In the genomic region with DNA sequence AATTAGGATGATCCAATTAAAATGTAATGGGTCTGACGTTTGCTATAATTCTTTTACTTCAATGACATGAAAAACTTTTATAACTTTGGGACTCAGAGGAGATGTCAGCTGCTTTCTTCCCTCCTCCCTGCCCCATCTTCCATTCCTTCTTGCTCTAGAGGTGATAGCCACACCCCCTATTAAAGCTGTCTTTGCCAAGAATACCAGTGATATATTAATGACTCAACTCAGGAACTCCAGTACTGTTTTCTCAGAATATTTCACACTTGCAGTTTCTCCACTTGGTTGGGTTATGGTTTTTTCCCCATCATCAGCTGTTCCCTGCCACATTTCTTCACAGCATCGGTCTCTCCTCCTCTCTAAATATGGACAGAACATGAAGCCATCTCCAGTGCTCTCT, we compare ENCODE assay signal across 26 cellular contexts.
DNase-seq lines count a peak whose midpoint lies in the region; ATAC-seq and TF ChIP-seq lines count a peak whose summit lies in the region.
"Had no signal": no experiment of that assay in that cellular context is flagged by ENCODE, and none has a peak within 500 bp of the region (broad histone marks: within the 10 kb centered on the region; RNA-seq: fewer than 3 reads in every experiment).

No MANE protein-coding gene starts in this region.

- POLR2A ChIA-PET in PC-3 (lab: Charles Lee; ENCODE audit: unreplicated experiment): no interaction called here

- DNase-seq in EL: peak; percentile 47
- no peak for DNase-seq in PC-3
- DNase-seq in epithelial cell of proximal tubule (ENCODE audit: low read depth): peak; percentile 62
- DNase-seq in renal cortical epithelial cell (ENCODE audit: low read depth): peak; percentile 75
- DNase-seq in NCI-H748 (lab: John Stamatoyannopoulos, UW; ENCODE audit: unreplicated experiment): no peak
- DNase-seq in esophagus squamous epithelium (lab: John Stamatoyannopoulos, UW): no peak
- no peak for DNase-seq in nephron progenitor cell
- DNase-seq: activated CD4-positive, alpha-beta T cell treated with anti-CD3 and anti-CD28 coated beads, Interleukin-2, amount 10 ng/mL, durations not matched to agents 7 days and 5 days; activated naive CD4-positive, alpha-beta T cell treated with anti-CD3 and anti-CD28 coated beads, Interleukin-2, amount 50 U/mL, for 16 hours; CD8-positive, alpha-beta memory T cell; dorsolateral prefrontal cortex; foreskin melanocyte; left ventricle myocardium superior; midbrain; MV-4-11; NCI-H187; NCI-H526 treated with DMSO at 0.1 percent for 48 hours; stomach; T1000; transverse colon had no signal

- no peak overlapping the region for H3K4me2 ChIP-seq in PC-3 (ENCODE audit: low read length)
- H3K4me2 ChIP-seq: KMS-11 had no signal

- no peaks in the 10 kb centered on the region for H3F3A ChIP-seq in PC-3 (ENCODE audit: low read length, unreplicated experiment)

- no peak overlapping the region for H3K27ac ChIP-seq in PC-3 (ENCODE audit: low read length)
- H3K27ac ChIP-seq in esophagus squamous epithelium: no peak overlapping the region
- H3K27ac ChIP-seq: dorsolateral prefrontal cortex, KMS-11, parathyroid adenoma, stomach, transverse colon had no signal

- H3K36me3 ChIP-seq in PC-3 (ENCODE audit: low read depth, low read length) (no peaks in the 10 kb centered on the region), esophagus squamous epithelium (no peaks in the 10 kb centered on the region)
- H3K36me3 ChIP-seq: stomach, transverse colon had no signal

- H3K9me2 ChIP-seq in PC-3 (replicated peaks; ENCODE audit: low read length): no peaks in the 10 kb centered on the region

- TF ChIP-seq CTCF in PC-3 (conservative IDR thresholded peaks at IDR 0.05; ENCODE audit: low read depth, low read length) (no peak), epithelial cell of proximal tubule (conservative IDR thresholded peaks at IDR 0.05; ENCODE audit: low read depth, low read length) (no peak), esophagus squamous epithelium (IDR thresholded peaks at IDR 0.05) (no peak), nephron progenitor cell (IDR thresholded peaks at IDR 0.05) (no peak)

- no peak overlapping the region for H3K4me3 Mint-ChIP-seq in nephron progenitor cell
- H3K4me3 Mint-ChIP-seq: activated CD4-positive, alpha-beta T cell treated with anti-CD3 and anti-CD28 coated beads, Interleukin-2, amount 10 ng/mL, durations not matched to agents 7 days and 5 days; CD8-positive, alpha-beta memory T cell; central memory CD8-positive, alpha-beta T cell; nephron had no signal

- H3K4me3 ChIP-seq in PC-3 (ENCODE audit: low read length): no peak overlapping the region
- H3K4me3 ChIP-seq in epithelial cell of proximal tubule (ENCODE audit: low read depth, low read length): no peak overlapping the region
- H3K4me3 ChIP-seq in esophagus squamous epithelium: no peak overlapping the region
- H3K4me3 ChIP-seq: dorsolateral prefrontal cortex, stomach, transverse colon had no signal

- intact Hi-C loops in PC-3 (cut with micrococcal nuclease) (no loop called here), esophagus squamous epithelium (cut with DNase I) (no loop called here)

- TF ChIP-seq POLR2A in esophagus squamous epithelium (IDR thresholded peaks at IDR 0.05): no peak

- H3K9ac ChIP-seq in PC-3 (ENCODE audit: low read length): no peak overlapping the region
- H3K9ac ChIP-seq: KMS-11, parathyroid adenoma had no signal

- 46 to 57% methylated on average over 2 of the region's 2 CpGs for WGBS in esophagus squamous epithelium, 2 donors

- no peaks in the 10 kb centered on the region for H4K20me1 ChIP-seq in PC-3 (ENCODE audit: low read length)

- H3K27me3 ChIP-seq in PC-3 (ENCODE audit: low read length) (peaks cover 32% of the 10 kb centered on the region; the same call in 1 of the 2 replicates), esophagus squamous epithelium (no peaks in the 10 kb centered on the region)
- H3K27me3 ChIP-seq: dorsolateral prefrontal cortex, stomach, transverse colon had no signal

- H3K36me3 Mint-ChIP-seq in nephron progenitor cell (ENCODE audit: low read depth): no peaks in the 10 kb centered on the region

- H3K27me3 Mint-ChIP-seq in nephron progenitor cell (ENCODE audit: low read depth, poor library complexity): peaks cover 3% of the 10 kb centered on the region
- H3K27me3 Mint-ChIP-seq: activated CD4-positive, alpha-beta T cell treated with anti-CD3 and anti-CD28 coated beads, Interleukin-2, amount 10 ng/mL, durations not matched to agents 7 days and 5 days; central memory CD8-positive, alpha-beta T cell had no signal

- BruUV-seq in PC-3 (replicated peaks; lab: Mats Ljungman, UMichigan): no TSS peak

- peak; percentile 40; the same call in 1 of the 2 replicates for ATAC-seq in PC-3
- no peak for ATAC-seq in GM18520 (IDR thresholded peaks at IDR 0.05; ENCODE audit: unreplicated experiment)
- ATAC-seq: left ventricle myocardium superior, sciatic nerve had no signal

- CTCF ChIA-PET in PC-3 (lab: Charles Lee): no interaction called here

- no peaks in the 10 kb centered on the region for H3K9me3 ChIP-seq in PC-3 (ENCODE audit: low read length)
- no peaks in the 10 kb centered on the region for H3K9me3 ChIP-seq in esophagus squamous epithelium
- H3K9me3 ChIP-seq: stomach, transverse colon had no signal

- no peaks in the 10 kb centered on the region for H3K79me2 ChIP-seq in PC-3 (ENCODE audit: low read length)
- H3K79me2 ChIP-seq: parathyroid adenoma had no signal

- H3K4me1 ChIP-seq in PC-3 (ENCODE audit: insufficient read depth, low read length) (no peaks in the 10 kb centered on the region), esophagus squamous epithelium (no peaks in the 10 kb centered on the region)
- H3K4me1 ChIP-seq: parathyroid adenoma, stomach, transverse colon had no signal

- H2AFZ ChIP-seq in PC-3 (ENCODE audit: low read length): no peak overlapping the region
- H2AFZ ChIP-seq: parathyroid adenoma had no signal

- no peaks in the 10 kb centered on the region for H3K9me3 Mint-ChIP-seq in nephron progenitor cell
- H3K9me3 Mint-ChIP-seq: activated CD4-positive, alpha-beta T cell treated with anti-CD3 and anti-CD28 coated beads, Interleukin-2, amount 10 ng/mL, durations not matched to agents 7 days and 5 days had no signal

- no peaks in the 10 kb centered on the region for H3K4me1 Mint-ChIP-seq in nephron progenitor cell
- H3K4me1 Mint-ChIP-seq: activated CD4-positive, alpha-beta T cell treated with anti-CD3 and anti-CD28 coated beads, Interleukin-2, amount 10 ng/mL, durations not matched to agents 7 days and 5 days; CD8-positive, alpha-beta memory T cell; central memory CD8-positive, alpha-beta T cell had no signal

- no peak overlapping the region for H3K27ac Mint-ChIP-seq in nephron progenitor cell
- H3K27ac Mint-ChIP-seq: activated CD4-positive, alpha-beta T cell treated with anti-CD3 and anti-CD28 coated beads, Interleukin-2, amount 10 ng/mL, durations not matched to agents 7 days and 5 days; CD8-positive, alpha-beta memory T cell had no signal

Comparison
In these comparisons a context has a peak if more than half of its experiments do, and no peak if none do; other contexts are left out.
1. DNase-seq: peak in EL (single experiment), epithelial cell of proximal tubule (single experiment) and renal cortical epithelial cell (single experiment); none in PC-3 (single experiment), NCI-H748 (single experiment), esophagus squamous epithelium (single experiment) and nephron progenitor cell (single experiment).